2 cellular contexts compared by ENCODE assay signal in genomic region chr11:33461319-33461718, GRCh38.
TF ChIP-seq lines count a peak whose summit lies in the region.

No MANE protein-coding gene starts in this region.

TF ChIP-seq in GM23338, 12 proteins besides CTCF, POLR2A, EP300 and RAD21 (continued from another document):
- TF ChIP-seq ETS1 (IDR thresholded peaks at IDR 0.05) = no peak
- TF ChIP-seq STAT1 (IDR thresholded peaks at IDR 0.05; ENCODE audit: unreplicated experiment) = no peak
- no peak for TF ChIP-seq EZH2phosphoT487 (IDR thresholded peaks at IDR 0.05; ENCODE audit: unreplicated experiment)
- no peak for TF ChIP-seq REST (IDR thresholded peaks at IDR 0.05; ENCODE audit: unreplicated experiment)
- TF ChIP-seq ZNF114 (CRISPR knock-in tag; IDR thresholded peaks at IDR 0.05) = no peak
- TF ChIP-seq POLR2AphosphoS5 (IDR thresholded peaks at IDR 0.05; ENCODE audit: low read depth) = no peak
- no peak for TF ChIP-seq CREB1 (CRISPR knock-in tag; IDR thresholded peaks at IDR 0.05; ENCODE audit: low read depth)
- TF ChIP-seq NANOG (IDR thresholded peaks at IDR 0.05; ENCODE audit: borderline replicate concordance) = no peak
- TF ChIP-seq ZNF462 (CRISPR knock-in tag; IDR thresholded peaks at IDR 0.05) = no peak

TF ChIP-seq in IMR-90, 13 proteins besides CTCF, POLR2A, EP300 and RAD21 (continued from another document):
- TF ChIP-seq MAFK (IDR thresholded peaks at IDR 0.05; ENCODE audit: low read depth, low read length) (no peak), RFX5 (IDR thresholded peaks at IDR 0.05; ENCODE audit: low read depth, low read length) (no peak), MXI1 (IDR thresholded peaks at IDR 0.05; ENCODE audit: borderline replicate concordance, low read depth, low read length) (no peak), ELK1 (IDR thresholded peaks at IDR 0.05; ENCODE audit: borderline replicate concordance, low read depth, low read length) (no peak), SMC3 (IDR thresholded peaks at IDR 0.05; ENCODE audit: low read depth, low read length) (no peak)
